ENCODE assay signal across 15 cellular contexts in the genomic region with DNA sequence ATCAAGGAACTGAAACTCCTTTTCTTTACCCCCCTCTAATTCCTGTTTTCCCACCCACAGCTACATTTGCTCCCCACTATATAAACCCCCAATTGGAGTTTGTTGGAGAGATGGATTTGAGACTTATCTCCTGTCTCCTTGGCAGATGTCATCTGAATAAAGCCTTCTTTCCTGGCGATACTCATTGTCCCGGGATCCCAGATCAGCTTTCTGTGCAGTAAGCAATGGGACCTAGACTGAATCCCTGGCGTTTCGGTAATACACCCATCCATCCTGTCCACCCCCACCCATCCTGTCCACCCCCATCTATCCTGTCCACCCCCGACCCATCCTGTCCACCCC. TPM values are rescaled to one million over a fixed set of nuclear protein-coding genes. Genes with fewer than 3 reads are reported as not detected.
DNase-seq lines count a peak whose midpoint lies in the region; ATAC-seq and TF ChIP-seq lines count a peak whose summit lies in the region.
"Had no signal": no experiment of that assay in that cellular context is flagged by ENCODE, and none has a peak within 500 bp of the region (broad histone marks: within the 10 kb centered on the region; RNA-seq: fewer than 3 reads in every experiment).

No MANE protein-coding gene starts in this region.

- peak overlapping the region; percentile 70 for H3K27ac ChIP-seq in KOPT-K1 (ENCODE audit: low read depth, low read length, poor library complexity, severe bottlenecking)
- peak overlapping the region; percentile 42 for H3K27ac ChIP-seq in thymus (ENCODE audit: low read depth)
- H3K27ac ChIP-seq: dorsolateral prefrontal cortex, ovary, sigmoid colon had no signal

- H3K36me3 ChIP-seq in KOPT-K1 (ENCODE audit: insufficient read depth, low read length) (peaks cover 15% of the 10 kb centered on the region), thymus (ENCODE audit: control insufficient read depth, insufficient read depth) (no peaks in the 10 kb centered on the region)
- H3K36me3 ChIP-seq: ovary, sigmoid colon had no signal

- no peaks in the 10 kb centered on the region for H3K9me3 Mint-ChIP-seq in activated T-cell treated with anti-CD3 and anti-CD28 coated beads, Interleukin-2, amount 50 U/mL, for 24 hours
- H3K9me3 Mint-ChIP-seq in activated T-cell treated with anti-CD3 and anti-CD28 coated beads, Interleukin-2, amount 50 U/mL, for 4 hours, result no peaks in the 10 kb centered on the region
- H3K9me3 Mint-ChIP-seq in chondrocyte (ENCODE audit: low read depth) (no peaks in the 10 kb centered on the region), HFFc6 (peaks cover 8% of the 10 kb centered on the region)

- no peak for DNase-seq in activated T-cell treated with anti-CD3 and anti-CD28 coated beads, Interleukin-2, amount 50 U/mL, for 24 hours
- DNase-seq in activated T-cell treated with anti-CD3 and anti-CD28 coated beads, Interleukin-2, amount 50 U/mL, for 4 hours, result no peak
- DNase-seq in chondrocyte (ENCODE audit: low spot score) (peak; percentile 27), HFFc6 (no peak), G401 (ENCODE audit: low spot score) (no peak)
- no peak for DNase-seq in central memory CD4-positive, alpha-beta T cell

- H3K4me3 Mint-ChIP-seq in activated T-cell treated with anti-CD3 and anti-CD28 coated beads, Interleukin-2, amount 50 U/mL, for 24 hours, result no peak overlapping the region
- H3K4me3 Mint-ChIP-seq in activated T-cell treated with anti-CD3 and anti-CD28 coated beads, Interleukin-2, amount 50 U/mL, for 4 hours, result no peak overlapping the region
- H3K4me3 Mint-ChIP-seq in chondrocyte (ENCODE audit: unreplicated experiment), result no peak overlapping the region
- no peak overlapping the region; the same call in 1 of the 2 replicates for H3K4me3 Mint-ChIP-seq in HFFc6
- H3K4me3 Mint-ChIP-seq: WTC11 had no signal

- TF ChIP-seq CTCF in chondrocyte (IDR thresholded peaks at IDR 0.05), result no peak
- TF ChIP-seq CTCF in HFFc6 (IDR thresholded peaks at IDR 0.05), result no peak

- peaks cover 12% of the 10 kb centered on the region for H3K4me1 ChIP-seq in thymus (ENCODE audit: control insufficient read depth, insufficient read depth, low read length)

- H3K36me3 Mint-ChIP-seq in activated T-cell treated with anti-CD3 and anti-CD28 coated beads, Interleukin-2, amount 50 U/mL, for 24 hours (ENCODE audit: low read depth), result no peaks in the 10 kb centered on the region
- H3K36me3 Mint-ChIP-seq in activated T-cell treated with anti-CD3 and anti-CD28 coated beads, Interleukin-2, amount 50 U/mL, for 4 hours (ENCODE audit: insufficient read depth), result no peaks in the 10 kb centered on the region
- H3K36me3 Mint-ChIP-seq in chondrocyte (ENCODE audit: low read depth), result peaks cover 1% of the 10 kb centered on the region
- H3K36me3 Mint-ChIP-seq in HFFc6 (ENCODE audit: low read depth), result 0 out of 2 replicates have a peak, but pooled peaks cover 5% of the 10 kb centered on the region

- H3K9me3 ChIP-seq in KOPT-K1 (ENCODE audit: insufficient read depth, low read length, poor library complexity, severe bottlenecking) (peaks cover 13% of the 10 kb centered on the region), thymus (ENCODE audit: control insufficient read depth) (peaks cover 2% of the 10 kb centered on the region)
- H3K9me3 ChIP-seq: ovary, sigmoid colon had no signal

- peaks cover 33% of the 10 kb centered on the region for H3K4me1 Mint-ChIP-seq in activated T-cell treated with anti-CD3 and anti-CD28 coated beads, Interleukin-2, amount 50 U/mL, for 24 hours (ENCODE audit: low read depth)
- H3K4me1 Mint-ChIP-seq in activated T-cell treated with anti-CD3 and anti-CD28 coated beads, Interleukin-2, amount 50 U/mL, for 4 hours (ENCODE audit: low read depth), result peaks cover 33% of the 10 kb centered on the region
- H3K4me1 Mint-ChIP-seq in chondrocyte (ENCODE audit: low read depth) (peaks cover 4% of the 10 kb centered on the region), HFFc6 (ENCODE audit: low read depth) (peaks cover 18% of the 10 kb centered on the region)

- H3K27me3 ChIP-seq in thymus (ENCODE audit: control insufficient read depth, insufficient read depth), result no peaks in the 10 kb centered on the region
- H3K27me3 ChIP-seq: dorsolateral prefrontal cortex, ovary, sigmoid colon had no signal

- H3K27ac Mint-ChIP-seq in activated T-cell treated with anti-CD3 and anti-CD28 coated beads, Interleukin-2, amount 50 U/mL, for 24 hours, result peak overlapping the region; percentile 92
- no peak overlapping the region for H3K27ac Mint-ChIP-seq in chondrocyte (ENCODE audit: unreplicated experiment)
- no peak overlapping the region for H3K27ac Mint-ChIP-seq in HFFc6

- no peaks in the 10 kb centered on the region for H3K27me3 Mint-ChIP-seq in activated T-cell treated with anti-CD3 and anti-CD28 coated beads, Interleukin-2, amount 50 U/mL, for 24 hours
- no peaks in the 10 kb centered on the region for H3K27me3 Mint-ChIP-seq in activated T-cell treated with anti-CD3 and anti-CD28 coated beads, Interleukin-2, amount 50 U/mL, for 4 hours (ENCODE audit: low read depth)
- H3K27me3 Mint-ChIP-seq in chondrocyte (ENCODE audit: low read depth), result no peaks in the 10 kb centered on the region
- H3K27me3 Mint-ChIP-seq in HFFc6 (ENCODE audit: insufficient read depth), result peaks cover 11% of the 10 kb centered on the region

- in situ Hi-C loops in G401 (cut with HindIII; ENCODE audit: low sequenced_read_pairs), result no loop called here

- WGBS in thymus, result 94% methylated on average over 5 of the region's 5 CpGs

- ATAC-seq in activated T-cell treated with anti-CD3 and anti-CD28 coated beads, Interleukin-2, amount 50 U/mL, for 4 hours, result no peak

- H3K4me3 ChIP-seq in thymus (ENCODE audit: low read length), result no peak overlapping the region
- H3K4me3 ChIP-seq: GM23338, ovary, sigmoid colon had no signal

RNA-seq across cellular contexts. Expression of gene QPRT, which starts 22.2 kb away (rescaled TPM):
- total RNA-seq in activated T-cell treated with anti-CD3 and anti-CD28 coated beads, Interleukin-2, amount 50 U/mL, for 4 hours, result 1 to 10 TPM; 1.9 to 3.0 (median 2.1) TPM
- 19.5 to 21.8 TPM (median 20.7 TPM) in 3 replicates for total RNA-seq in chondrocyte
- polyA plus RNA-seq in thymus, result 8.6 TPM
- 10 to 100 TPM in 3 of 6 experiments, 1 to 10 TPM in 3; 3.0 to 12.4 (median 10.3) TPM for total RNA-seq in HFFc6 (2021; fragmentation: NEBNext Ultra II Directional; extraction: Animal tissue kit (Norgen Biotek cat#: 25700))
- total RNA-seq in G401 (2014; rRNA removed; shearing (Covaris generic)), result 96.6 and 105 TPM in 2 replicates

RNA-seq across cellular contexts. Expression of gene SPN, which starts 38.1 kb away (rescaled TPM):
- 10 to 100 TPM; 37.5 to 41.0 (median 39.9) TPM for total RNA-seq in activated T-cell treated with anti-CD3 and anti-CD28 coated beads, Interleukin-2, amount 50 U/mL, for 4 hours
- total RNA-seq in chondrocyte, result not detected in 3 replicates
- polyA plus RNA-seq in thymus, result 49.3 TPM
- total RNA-seq in HFFc6 (2021; fragmentation: NEBNext Ultra II Directional; extraction: Animal tissue kit (Norgen Biotek cat#: 25700)), result under 1 TPM in 5 of 6 experiments, not detected in 1; 0.06 to 0.20 (median 0.12) TPM
- 0.37 TPM in 1 of 2 replicates, not detected in the other for total RNA-seq in G401 (2014; rRNA removed; shearing (Covaris generic))
- total RNA-seq: IMR-90, RPMI7951 had no signal
- polyA plus RNA-seq: IMR-90 had no signal

RNA-seq across cellular contexts. Expression of gene C16orf54, which starts 44.6 kb away (rescaled TPM):
- total RNA-seq in activated T-cell treated with anti-CD3 and anti-CD28 coated beads, Interleukin-2, amount 50 U/mL, for 4 hours, result 1 to 10 TPM; 6.8 to 8.8 (median 7.2) TPM
- total RNA-seq in chondrocyte, result not detected in 3 replicates
- 19.0 TPM for polyA plus RNA-seq in thymus
- total RNA-seq in HFFc6 (2021; fragmentation: NEBNext Ultra II Directional; extraction: Animal tissue kit (Norgen Biotek cat#: 25700)), result not detected
- not detected in 2 replicates for total RNA-seq in G401 (2014; rRNA removed; shearing (Covaris generic))
- total RNA-seq: GM23338, IMR-90, RPMI7951 had no signal
- polyA plus RNA-seq: IMR-90 had no signal

Comparison
In these comparisons a context has a peak if more than half of its experiments do, and no peak if none do; other contexts are left out.
1. RNA of gene SPN, which starts 38.1 kb away (total RNA-seq): 37.5 to 41.0 TPM in activated T-cell treated with anti-CD3 and anti-CD28 coated beads, Interleukin-2, amount 50 U/mL, for 4 hours; 0.37 TPM in G401, 0.06 to 0.20 TPM in HFFc6 and not detected in chondrocyte; every median in the first group is over 10 times any median in the second.